ENCODE assay signal across 8 cellular contexts in genomic region chr3:126081618-126082333, GRCh38. TPM values are rescaled to one million over a fixed set of nuclear protein-coding genes. Genes with fewer than 3 reads are reported as not detected.
DNase-seq lines count a peak whose midpoint lies in the region; ATAC-seq, FAIRE-seq and TF ChIP-seq lines count a peak whose summit lies in the region.

No MANE protein-coding gene starts in this region.

- H3K27ac ChIP-seq in esophagus squamous epithelium, result peak overlapping the region; percentile 20 to 98 (median 68)

- intact Hi-C loops in left ventricle myocardium superior (cut with micrococcal nuclease), result no loop called here
- intact Hi-C loops in cardiac septum (cut with DNase I), result loop anchor here (5.0 to 10.0 kb wide), 2 partner anchors 94 to 393 kb away; partner anchors contain the start of gene ZXDC
- intact Hi-C loops in esophagus squamous epithelium (cut with DNase I), result no loop called here

- peak in 5 of 6 experiments; percentile 32 to 63 (median 49) for TF ChIP-seq CTCF in esophagus squamous epithelium (IDR thresholded peaks at IDR 0.05)

- peak; percentile 93 for FAIRE-seq in RCC 7860 (lab: Jason Lieb, UNC)

- WGBS in esophagus squamous epithelium, 2 donors, result 48% methylated on average over 2 of the region's 9 CpGs; no CpG with 5 or more reads in 1 of the 2 donors

- peak; percentile 40 for DNase-seq in left ventricle myocardium superior
- no peak for DNase-seq in cardiac septum (ENCODE audit: low spot score)
- DNase-seq in RCC 7860 (ENCODE audit: low spot score), result peak; percentile 98
- DNase-seq in esophagus squamous epithelium (lab: John Stamatoyannopoulos, UW), result no peak
- peak; percentile 39 for DNase-seq in stimulated activated CD8-positive, alpha-beta memory T cell treated with anti-CD3 and anti-CD28 coated beads, Interleukin-4, amount 100 ng/mL, for 48 hours

- H3K36me3 ChIP-seq in esophagus squamous epithelium, result peaks cover 0 to 4% (median 0%) of the 10 kb centered on the region in 3 donors

- peaks cover 5 to 34% (median 14%) of the 10 kb centered on the region in 3 donors for H3K4me1 ChIP-seq in esophagus squamous epithelium

- no peaks in the 10 kb centered on the region for H3K9me3 ChIP-seq in esophagus squamous epithelium

- peak in 1 of 4 donors; percentile 12 for TF ChIP-seq POLR2A in esophagus squamous epithelium (IDR thresholded peaks at IDR 0.05)

- peak; percentile 6 for ATAC-seq in left ventricle myocardium superior
- ATAC-seq in HG02885 (IDR thresholded peaks at IDR 0.05; ENCODE audit: poor library complexity, unreplicated experiment), result no peak
- no peak for ATAC-seq in HG03378 (IDR thresholded peaks at IDR 0.05; ENCODE audit: unreplicated experiment)
- ATAC-seq in GM21786 (IDR thresholded peaks at IDR 0.05; ENCODE audit: unreplicated experiment), result no peak

- H3K27me3 ChIP-seq in esophagus squamous epithelium, result no peaks in the 10 kb centered on the region

- no peak overlapping the region for H3K4me3 ChIP-seq in esophagus squamous epithelium

RNA-seq across cellular contexts. Expression of gene SLC41A3, which starts 2.1 kb away (rescaled TPM):
- total RNA-seq in left ventricle myocardium superior (35.4 TPM), cardiac septum (35.6 TPM), esophagus squamous epithelium (10 to 100 TPM; 17.7 to 46.5 (median 20.4) TPM)

Comparison
In these comparisons a context has a peak if more than half of its experiments do, and no peak if none do; other contexts are left out.
1. DNase-seq: peak in left ventricle myocardium superior (single experiment), RCC 7860 (single experiment) and stimulated activated CD8-positive, alpha-beta memory T cell treated with anti-CD3 and anti-CD28 coated beads, Interleukin-4, amount 100 ng/mL, for 48 hours (single experiment); none in cardiac septum (single experiment) and esophagus squamous epithelium (single experiment).